Comparison of ENCODE assay signal across 8 cellular contexts in the genomic region with DNA sequence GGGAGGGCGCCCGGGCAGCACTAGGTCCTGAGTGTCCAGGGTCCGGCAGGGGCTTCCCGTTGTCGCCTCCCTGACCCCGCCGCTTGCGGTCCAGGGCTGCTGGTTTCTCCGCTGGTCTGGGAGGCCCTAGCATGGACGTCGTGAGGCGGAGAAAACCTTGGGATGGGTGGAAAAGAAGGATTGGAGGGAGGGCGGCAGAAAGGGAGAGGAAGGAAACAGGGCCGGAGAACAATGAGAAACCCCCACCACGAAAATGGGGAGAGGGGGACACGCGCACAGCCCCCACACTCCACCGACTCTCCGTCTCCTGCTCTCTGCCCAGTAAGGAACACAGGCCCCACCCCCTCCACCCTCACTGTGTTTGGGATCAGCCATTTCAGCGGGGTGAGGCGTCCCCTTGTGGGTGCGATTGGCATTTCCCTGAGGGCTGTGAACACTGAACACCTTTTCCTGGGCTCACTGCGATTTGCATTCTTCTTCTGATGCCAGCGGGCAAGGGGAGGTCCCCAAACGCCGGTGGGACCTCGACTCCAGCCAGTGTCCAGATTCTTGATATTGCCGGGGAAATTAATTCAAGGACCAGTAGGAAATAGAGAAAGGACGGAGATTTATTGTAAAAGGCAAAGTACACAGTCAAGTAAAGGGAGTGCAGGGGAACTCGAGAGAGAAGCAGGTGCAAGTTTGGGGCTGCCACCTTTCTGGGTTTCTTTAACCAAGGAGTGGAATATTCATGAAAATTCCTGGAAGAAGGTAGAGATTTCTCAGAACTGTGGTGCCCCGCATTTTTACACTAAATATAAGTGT. TPM values are rescaled to one million over a fixed set of nuclear protein-coding genes. Genes with fewer than 3 reads are reported as not detected.
DNase-seq lines count a peak whose midpoint lies in the region; ATAC-seq and TF ChIP-seq lines count a peak whose summit lies in the region.

No MANE protein-coding gene starts in this region.

- no peaks in the 10 kb centered on the region for H3K36me3 ChIP-seq in H7 (replicated peaks; ENCODE audit: control insufficient read depth, insufficient read depth, low read length)

- peak; percentile 90 for TF ChIP-seq CTCF in choroid plexus epithelial cell (conservative IDR thresholded peaks at IDR 0.05; ENCODE audit: low read depth, low read length)

- ATAC-seq in HG03039 (IDR thresholded peaks at IDR 0.05; ENCODE audit: unreplicated experiment): no peak

- peaks cover 56% of the 10 kb centered on the region for H3K27me3 ChIP-seq in H7 (ENCODE audit: control insufficient read depth, insufficient read depth, low read length)

- DNase-seq in C1 segment of cervical spinal cord (lab: John Stamatoyannopoulos, UW) (peak in 13 of 14 donors; percentile 10 to 67 (median 22)), H7 (peak; percentile 82), NCI-H2171 treated with DMSO at 0.1 percent for 48 hours (lab: John Stamatoyannopoulos, UW) (peak; percentile 57), choroid plexus epithelial cell (ENCODE audit: low read depth) (peak; percentile 81), left kidney (ENCODE audit: low read depth, low spot score) (peak; percentile 93)
- DNase-seq in activated CD4-positive, CD25-positive, alpha-beta regulatory T cell treated with anti-CD3 and anti-CD28 coated beads, Interleukin-2, amount 50 U/mL, for 72 hours: peak; percentile 74
- DNase-seq in stimulated activated CD4-positive, alpha-beta T cell treated with anti-CD3 and anti-CD28 coated beads, Interleukin-1b, Interleukin-23, amount 100 ng/mL, for 24 hours (ENCODE audit: low read depth in 4 of 4, low spot score in 1 of 4): peak; percentile 48 to 85 (median 59)

- H3K4me3 ChIP-seq in H7 (ENCODE audit: insufficient read depth, low read depth, low read length) (peak overlapping the region; percentile 43), choroid plexus epithelial cell (ENCODE audit: low read depth, low read length) (peak overlapping the region; percentile 66)

RNA-seq across cellular contexts. Expression of a gene that starts 3.3 kb away (rescaled TPM):
- not detected in 2 replicates for total RNA-seq in H7 (2014; rRNA removed; shearing (Covaris generic))

RNA-seq across cellular contexts. Expression of a gene that starts 15.6 kb away (rescaled TPM):
- total RNA-seq in H7 (2014; rRNA removed; shearing (Covaris generic)): not detected in 2 replicates

RNA-seq across cellular contexts. Expression of a gene that starts 28.3 kb away (rescaled TPM):
- total RNA-seq in H7 (2014; rRNA removed; shearing (Covaris generic)): not detected in 2 replicates

RNA-seq across cellular contexts. Expression of a gene that starts 37.6 kb away (rescaled TPM):
- 0.28 and 0.33 TPM in 2 replicates for total RNA-seq in H7 (2014; rRNA removed; shearing (Covaris generic))

Comparison
In these comparisons a context has a peak if more than half of its experiments do, and no peak if none do; other contexts are left out.
1. DNase-seq: peak in every context shown above with its lines; median percentile 93 in left kidney; 82 in H7; 81 in choroid plexus epithelial cell; 74 in activated CD4-positive, CD25-positive, alpha-beta regulatory T cell treated with anti-CD3 and anti-CD28 coated beads, Interleukin-2, amount 50 U/mL, for 72 hours; 59 in stimulated activated CD4-positive, alpha-beta T cell treated with anti-CD3 and anti-CD28 coated beads, Interleukin-1b, Interleukin-23, amount 100 ng/mL, for 24 hours; 57 in NCI-H2171 treated with DMSO at 0.1 percent for 48 hours; 22 in C1 segment of cervical spinal cord.